Comparison of ENCODE assay signal across 18 cellular contexts in the genomic region with DNA sequence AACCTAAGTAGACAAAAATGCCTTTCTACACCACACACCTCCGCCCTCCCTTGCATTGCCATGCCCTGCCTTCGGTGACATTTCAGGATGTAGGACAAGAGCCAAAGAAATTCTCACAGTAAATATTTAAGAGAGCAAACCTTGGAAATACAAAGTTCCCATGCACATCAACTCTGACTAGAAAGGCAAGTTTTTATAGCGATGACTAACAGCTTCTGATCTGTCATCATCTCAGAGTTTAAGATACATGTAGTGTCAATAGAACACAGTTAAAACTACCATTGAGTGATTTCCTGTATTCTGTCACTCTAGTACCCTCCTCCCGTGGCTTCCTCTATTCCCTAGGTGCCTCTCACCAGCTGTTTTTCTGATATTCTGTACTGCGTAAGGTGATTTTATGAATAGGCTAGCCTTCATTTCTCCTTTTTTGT. TPM values are rescaled to one million over a fixed set of nuclear protein-coding genes. Genes with fewer than 3 reads are reported as not detected.
DNase-seq lines count a peak whose midpoint lies in the region; ATAC-seq and TF ChIP-seq lines count a peak whose summit lies in the region.
"Had no signal": no experiment of that assay in that cellular context is flagged by ENCODE, and none has a peak within 500 bp of the region (broad histone marks: within the 10 kb centered on the region; RNA-seq: fewer than 3 reads in every experiment).

No MANE protein-coding gene starts in this region.

- no peak for TF ChIP-seq CTCF in activated B cell treated with CpG ODN at 0.5 μM for 24 hours (IDR thresholded peaks at IDR 0.05)

- ATAC-seq in GM18907 (IDR thresholded peaks at IDR 0.05; ENCODE audit: unreplicated experiment): peak; percentile 56
- peak; percentile 42 for ATAC-seq in HG03469 (IDR thresholded peaks at IDR 0.05; ENCODE audit: unreplicated experiment)
- peak; percentile 82 for ATAC-seq in activated B cell treated with CpG ODN at 0.5 μM for 24 hours (ENCODE audit: low read depth)

- CTCF ChIA-PET in activated B cell treated with CpG ODN at 0.5 μM for 24 hours (lab: Charles Lee): no interaction called here

- POLR2A ChIA-PET in activated B cell treated with CpG ODN at 0.5 μM for 24 hours (lab: Charles Lee): interaction anchor here (1.0 kb wide), 1 partner anchor 217 kb away, joined by 3 read pairs; a partner anchor contains a TSS

- H3K27ac Mint-ChIP-seq in activated B cell treated with CpG ODN at 0.5 μM for 24 hours: no peak overlapping the region
- H3K27ac Mint-ChIP-seq: activated naive CD4-positive, alpha-beta T cell treated with anti-CD3 and anti-CD28 coated beads, Interleukin-2, amount 50 U/mL, for 72 hours; brain; CD4-positive, CD25-positive, alpha-beta regulatory T cell; nephron; T-helper 1 cell treated with Interleukin-12 subunit alpha and Interleukin-12 subunit beta and Interleukin-4 antibody, amounts not matched to agents 30 μg/mL and 1 μg/mL, for 36 hours had no signal

- no peak for DNase-seq in activated B cell treated with CpG ODN at 0.5 μM for 24 hours
- peak; percentile 19 for DNase-seq in renal cortical epithelial cell (ENCODE audit: low read depth)
- no peak for DNase-seq in AG08396 (ENCODE audit: low spot score)
- DNase-seq in activated T-cell treated with anti-CD3 and anti-CD28 coated beads, Interleukin-2, amount 50 U/mL, for 48 hours: no peak
- no peak for DNase-seq in nucleus accumbens (lab: John Stamatoyannopoulos, UW)
- no peak for DNase-seq in NCI-H2029 treated with DMSO at 0.1 percent for 48 hours (lab: John Stamatoyannopoulos, UW)
- DNase-seq: activated T-cell treated with anti-CD3 and anti-CD28 coated beads for 4 hours; CD4-positive, CD25-positive, alpha-beta regulatory T cell; NCI-H1694 treated with DMSO at 0.1 percent for 48 hours; NCI-H748 treated with DMSO at 0.1 percent for 48 hours; stimulated activated CD4-positive, alpha-beta T cell treated with anti-CD3 and anti-CD28 coated beads, Interleukin-15, amount 100 ng/mL, for 24 hours; substantia nigra had no signal

- H3K36me3 Mint-ChIP-seq in activated B cell treated with CpG ODN at 0.5 μM for 24 hours (ENCODE audit: low read depth): no peaks in the 10 kb centered on the region
- H3K36me3 Mint-ChIP-seq: activated naive CD4-positive, alpha-beta T cell treated with anti-CD3 and anti-CD28 coated beads, Interleukin-2, amount 50 U/mL, for 72 hours; CD4-positive, CD25-positive, alpha-beta regulatory T cell had no signal

- H3K4me3 Mint-ChIP-seq in activated B cell treated with CpG ODN at 0.5 μM for 24 hours: no peak overlapping the region
- H3K4me3 Mint-ChIP-seq: brain; CD4-positive, CD25-positive, alpha-beta regulatory T cell; nephron; T-helper 1 cell treated with Interleukin-12 subunit alpha and Interleukin-12 subunit beta and Interleukin-4 antibody, amounts not matched to agents 30 μg/mL and 1 μg/mL, for 36 hours had no signal

- no peaks in the 10 kb centered on the region for H3K27me3 Mint-ChIP-seq in activated B cell treated with CpG ODN at 0.5 μM for 24 hours
- H3K27me3 Mint-ChIP-seq: brain; CD4-positive, CD25-positive, alpha-beta regulatory T cell had no signal

- H3K9me3 Mint-ChIP-seq in activated B cell treated with CpG ODN at 0.5 μM for 24 hours: no peaks in the 10 kb centered on the region
- H3K9me3 Mint-ChIP-seq: activated naive CD4-positive, alpha-beta T cell treated with anti-CD3 and anti-CD28 coated beads, Interleukin-2, amount 50 U/mL, for 72 hours; brain; CD4-positive, CD25-positive, alpha-beta regulatory T cell; nephron; T-helper 1 cell treated with Interleukin-12 subunit alpha and Interleukin-12 subunit beta and Interleukin-4 antibody, amounts not matched to agents 30 μg/mL and 1 μg/mL, for 36 hours had no signal

- H3K4me1 Mint-ChIP-seq in activated B cell treated with CpG ODN at 0.5 μM for 24 hours: peaks cover 9% of the 10 kb centered on the region
- H3K4me1 Mint-ChIP-seq: CD4-positive, CD25-positive, alpha-beta regulatory T cell had no signal

- intact Hi-C loops in activated B cell treated with CpG ODN at 0.5 μM for 24 hours (cut with micrococcal nuclease): no loop called here

RNA-seq across cellular contexts. Expression of a gene that starts 20.7 kb away (rescaled TPM):
- 0.81 and 1.2 TPM in 2 replicates for total RNA-seq in activated B cell treated with CpG ODN at 0.5 μM for 24 hours
- 1.0 and 1.1 TPM in 2 replicates for total RNA-seq in renal cortical epithelial cell
